ENCODE assay signal across 1 cellular context in the genomic region with DNA sequence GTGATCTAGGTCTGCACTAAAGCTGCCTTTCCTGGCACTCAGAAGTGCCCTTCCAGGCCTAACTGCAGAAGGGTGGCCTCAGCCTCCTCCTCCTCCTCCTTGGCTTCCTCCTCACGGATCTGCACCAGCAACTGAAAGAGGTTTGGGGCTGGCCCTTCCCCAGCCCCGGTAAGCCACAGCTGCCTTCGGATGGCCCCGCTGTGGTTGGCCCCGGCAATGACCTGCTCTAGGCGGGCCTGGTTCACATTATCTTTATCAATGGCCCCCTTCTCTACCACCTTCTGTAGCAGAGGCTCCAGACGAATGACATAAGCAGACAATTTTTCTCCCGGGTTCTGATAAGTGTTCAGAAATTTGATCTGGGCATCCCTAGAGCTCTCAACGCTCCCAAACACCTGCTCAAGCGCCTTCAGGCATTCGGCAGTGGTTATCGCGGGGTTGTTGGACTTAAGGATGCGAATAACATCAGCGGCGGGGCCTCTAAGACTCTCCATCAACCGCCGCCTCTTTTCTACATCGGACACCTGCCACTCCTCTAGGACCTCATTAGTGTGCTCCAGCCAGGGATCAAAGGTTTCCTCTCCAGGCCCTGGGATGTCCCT.
TF ChIP-seq lines count a peak whose summit lies in the region.

No MANE protein-coding gene starts in this region.

TF ChIP-seq in GM23338, 12 proteins besides CTCF, POLR2A, EP300 and RAD21:
- TF ChIP-seq EZH2phosphoT487 (IDR thresholded peaks at IDR 0.05; ENCODE audit: unreplicated experiment) (no peak), ZNF114 (CRISPR knock-in tag; IDR thresholded peaks at IDR 0.05) (no peak), CREB1 (CRISPR knock-in tag; IDR thresholded peaks at IDR 0.05; ENCODE audit: low read depth) (no peak), REST (IDR thresholded peaks at IDR 0.05; ENCODE audit: unreplicated experiment) (no peak), NANOG (IDR thresholded peaks at IDR 0.05; ENCODE audit: borderline replicate concordance) (no peak), STAT1 (IDR thresholded peaks at IDR 0.05; ENCODE audit: unreplicated experiment) (no peak), POLR2AphosphoS5 (IDR thresholded peaks at IDR 0.05; ENCODE audit: low read depth) (no peak)
- TF ChIP-seq, protein P1, sequence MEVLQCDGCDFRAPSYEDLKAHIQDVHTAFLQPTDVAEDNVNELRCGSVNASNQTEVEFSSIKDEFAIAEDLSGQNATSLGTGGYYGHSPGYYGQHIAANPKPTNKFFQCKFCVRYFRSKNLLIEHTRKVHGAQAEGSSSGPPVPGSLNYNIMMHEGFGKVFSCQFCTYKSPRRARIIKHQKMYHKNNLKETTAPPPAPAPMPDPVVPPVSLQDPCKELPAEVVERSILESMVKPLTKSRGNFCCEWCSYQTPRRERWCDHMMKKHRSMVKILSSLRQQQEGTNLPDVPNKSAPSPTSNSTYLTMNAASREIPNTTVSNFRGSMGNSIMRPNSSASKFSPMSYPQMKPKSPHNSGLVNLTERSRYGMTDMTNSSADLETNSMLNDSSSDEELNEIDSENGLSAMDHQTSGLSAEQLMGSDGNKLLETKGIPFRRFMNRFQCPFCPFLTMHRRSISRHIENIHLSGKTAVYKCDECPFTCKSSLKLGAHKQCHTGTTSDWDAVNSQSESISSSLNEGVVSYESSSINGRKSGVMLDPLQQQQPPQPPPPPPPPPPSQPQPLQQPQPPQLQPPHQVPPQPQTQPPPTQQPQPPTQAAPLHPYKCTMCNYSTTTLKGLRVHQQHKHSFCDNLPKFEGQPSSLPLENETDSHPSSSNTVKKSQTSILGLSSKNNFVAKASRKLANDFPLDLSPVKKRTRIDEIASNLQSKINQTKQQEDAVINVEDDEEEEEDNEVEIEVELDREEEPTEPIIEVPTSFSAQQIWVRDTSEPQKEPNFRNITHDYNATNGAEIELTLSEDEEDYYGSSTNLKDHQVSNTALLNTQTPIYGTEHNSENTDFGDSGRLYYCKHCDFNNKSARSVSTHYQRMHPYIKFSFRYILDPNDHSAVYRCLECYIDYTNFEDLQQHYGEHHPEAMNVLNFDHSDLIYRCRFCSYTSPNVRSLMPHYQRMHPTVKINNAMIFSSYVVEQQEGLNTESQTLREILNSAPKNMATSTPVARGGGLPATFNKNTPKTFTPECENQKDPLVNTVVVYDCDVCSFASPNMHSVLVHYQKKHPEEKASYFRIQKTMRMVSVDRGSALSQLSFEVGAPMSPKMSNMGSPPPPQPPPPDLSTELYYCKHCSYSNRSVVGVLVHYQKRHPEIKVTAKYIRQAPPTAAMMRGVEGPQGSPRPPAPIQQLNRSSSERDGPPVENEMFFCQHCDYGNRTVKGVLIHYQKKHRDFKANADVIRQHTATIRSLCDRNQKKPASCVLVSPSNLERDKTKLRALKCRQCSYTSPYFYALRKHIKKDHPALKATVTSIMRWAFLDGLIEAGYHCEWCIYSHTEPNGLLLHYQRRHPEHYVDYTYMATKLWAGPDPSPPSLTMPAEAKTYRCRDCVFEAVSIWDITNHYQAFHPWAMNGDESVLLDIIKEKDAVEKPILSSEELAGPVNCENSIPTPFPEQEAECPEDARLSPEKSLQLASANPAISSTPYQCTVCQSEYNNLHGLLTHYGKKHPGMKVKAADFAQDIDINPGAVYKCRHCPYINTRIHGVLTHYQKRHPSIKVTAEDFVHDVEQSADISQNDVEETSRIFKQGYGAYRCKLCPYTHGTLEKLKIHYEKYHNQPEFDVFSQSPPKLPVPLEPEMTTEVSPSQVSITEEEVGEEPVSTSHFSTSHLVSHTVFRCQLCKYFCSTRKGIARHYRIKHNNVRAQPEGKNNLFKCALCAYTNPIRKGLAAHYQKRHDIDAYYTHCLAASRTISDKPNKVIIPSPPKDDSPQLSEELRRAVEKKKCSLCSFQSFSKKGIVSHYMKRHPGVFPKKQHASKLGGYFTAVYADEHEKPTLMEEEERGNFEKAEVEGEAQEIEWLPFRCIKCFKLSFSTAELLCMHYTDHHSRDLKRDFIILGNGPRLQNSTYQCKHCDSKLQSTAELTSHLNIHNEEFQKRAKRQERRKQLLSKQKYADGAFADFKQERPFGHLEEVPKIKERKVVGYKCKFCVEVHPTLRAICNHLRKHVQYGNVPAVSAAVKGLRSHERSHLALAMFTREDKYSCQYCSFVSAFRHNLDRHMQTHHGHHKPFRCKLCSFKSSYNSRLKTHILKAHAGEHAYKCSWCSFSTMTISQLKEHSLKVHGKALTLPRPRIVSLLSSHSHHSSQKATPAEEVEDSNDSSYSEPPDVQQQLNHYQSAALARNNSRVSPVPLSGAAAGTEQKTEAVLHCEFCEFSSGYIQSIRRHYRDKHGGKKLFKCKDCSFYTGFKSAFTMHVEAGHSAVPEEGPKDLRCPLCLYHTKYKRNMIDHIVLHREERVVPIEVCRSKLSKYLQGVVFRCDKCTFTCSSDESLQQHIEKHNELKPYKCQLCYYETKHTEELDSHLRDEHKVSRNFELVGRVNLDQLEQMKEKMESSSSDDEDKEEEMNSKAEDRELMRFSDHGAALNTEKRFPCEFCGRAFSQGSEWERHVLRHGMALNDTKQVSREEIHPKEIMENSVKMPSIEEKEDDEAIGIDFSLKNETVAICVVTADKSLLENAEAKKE (CRISPR knock-in tag; IDR thresholded peaks at IDR 0.05) = no peak
- TF ChIP-seq, protein P2, sequence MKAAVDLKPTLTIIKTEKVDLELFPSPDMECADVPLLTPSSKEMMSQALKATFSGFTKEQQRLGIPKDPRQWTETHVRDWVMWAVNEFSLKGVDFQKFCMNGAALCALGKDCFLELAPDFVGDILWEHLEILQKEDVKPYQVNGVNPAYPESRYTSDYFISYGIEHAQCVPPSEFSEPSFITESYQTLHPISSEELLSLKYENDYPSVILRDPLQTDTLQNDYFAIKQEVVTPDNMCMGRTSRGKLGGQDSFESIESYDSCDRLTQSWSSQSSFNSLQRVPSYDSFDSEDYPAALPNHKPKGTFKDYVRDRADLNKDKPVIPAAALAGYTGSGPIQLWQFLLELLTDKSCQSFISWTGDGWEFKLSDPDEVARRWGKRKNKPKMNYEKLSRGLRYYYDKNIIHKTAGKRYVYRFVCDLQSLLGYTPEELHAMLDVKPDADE (IDR thresholded peaks at IDR 0.05) = no peak
TF ChIP-seq in GM23338: peak in this region for 0.
